Comparison of ENCODE assay signal across 17 cellular contexts in genomic region chr4:15495621-15496020, GRCh38. TPM values are rescaled to one million over a fixed set of nuclear protein-coding genes. Genes with fewer than 3 reads are reported as not detected.
A peak's percentile ranks its signal among the peaks of the same experiment; 100 is the strongest.
DNase-seq lines count a peak whose midpoint lies in the region; ATAC-seq and TF ChIP-seq lines count a peak whose summit lies in the region.
"Had no signal": no experiment of that assay in that cellular context is flagged by ENCODE, and none has a peak within 500 bp of the region (broad histone marks: within the 10 kb centered on the region; RNA-seq: fewer than 3 reads in every experiment).

No MANE protein-coding gene starts in this region.

- H3K27ac Mint-ChIP-seq in WTC11, result no peak overlapping the region
- H3K27ac Mint-ChIP-seq: CD14-positive monocyte, IgD-negative memory B cell had no signal

- H3K27me3 Mint-ChIP-seq in WTC11 (ENCODE audit: low read depth), result no peaks in the 10 kb centered on the region

- H3K36me3 ChIP-seq in SJCRH30, result no peaks in the 10 kb centered on the region

- H3K9me3 Mint-ChIP-seq in WTC11, result peaks cover 14% of the 10 kb centered on the region

- H3K36me3 Mint-ChIP-seq in WTC11, result peaks cover 16% of the 10 kb centered on the region
- H3K36me3 Mint-ChIP-seq: CD14-positive monocyte had no signal

- DNase-seq in NCI-H2171 treated with DMSO at 0.1 percent for 48 hours (lab: John Stamatoyannopoulos, UW), result peak; percentile 21
- DNase-seq in NCI-H2171 (lab: John Stamatoyannopoulos, UW), result no peak
- peak; percentile 27 for DNase-seq in MV-4-11 (lab: John Stamatoyannopoulos, UW)
- DNase-seq in SJCRH30, result peak; percentile 62 to 79
- DNase-seq in foreskin melanocyte, result peak; percentile 82
- DNase-seq in T1000 (lab: John Stamatoyannopoulos, UW), result no peak
- DNase-seq in DMS53 treated with DMSO at 0.1 percent for 48 hours (lab: John Stamatoyannopoulos, UW; ENCODE audit: unreplicated experiment), result no peak
- no peak for DNase-seq in WTC11 (ENCODE audit: low spot score)
- DNase-seq: DND-41, GF-D8, HCEC 1CT, NCI-H187 treated with DMSO at 0.1 percent for 48 hours, NCI-H524 treated with DMSO at 0.1 percent for 48 hours, PC-9, SHP77 treated with DMSO at 0.1 percent for 48 hours had no signal

- no peaks in the 10 kb centered on the region for H3K27me3 ChIP-seq in SJCRH30

- no peaks in the 10 kb centered on the region; the same call in 1 of the 2 replicates for H3K9me3 ChIP-seq in SJCRH30 (replicated peaks)

- H3K4me3 ChIP-seq in SJCRH30, result no peak overlapping the region
- H3K4me3 ChIP-seq: PC-9 had no signal

- peak overlapping the region; percentile 89 for H3K27ac ChIP-seq in SJCRH30
- H3K27ac ChIP-seq: PC-9 had no signal

- CTCF ChIA-PET in WTC11 (lab: Charles Lee), result no interaction called here

- ATAC-seq in WTC11, result no peak

- POLR2A ChIA-PET in WTC11 (lab: Charles Lee), result no interaction called here

- no peak for TF ChIP-seq CTCF in WTC11 (IDR thresholded peaks at IDR 0.05)

- no peak overlapping the region for H3K4me3 Mint-ChIP-seq in WTC11
- H3K4me3 Mint-ChIP-seq: CD14-positive monocyte, IgD-negative memory B cell had no signal

- peaks cover 8% of the 10 kb centered on the region for H3K4me1 Mint-ChIP-seq in WTC11

- H3K4me1 ChIP-seq in SJCRH30, result peaks cover 42% of the 10 kb centered on the region

TF ChIP-seq in WTC11, 78 proteins besides CTCF, POLR2A, EP300 and RAD21 (continues in another document):
- TF ChIP-seq E2F5 (CRISPR knock-in tag; IDR thresholded peaks at IDR 0.05) (no peak), PRDM15 (CRISPR knock-in tag; IDR thresholded peaks at IDR 0.05) (no peak), ZBTB21 (CRISPR knock-in tag; IDR thresholded peaks at IDR 0.05; ENCODE audit: borderline replicate concordance) (no peak), ATF6 (CRISPR knock-in tag; IDR thresholded peaks at IDR 0.05) (no peak), MLX (CRISPR knock-in tag; IDR thresholded peaks at IDR 0.05) (no peak), SP1 (CRISPR knock-in tag; conservative IDR thresholded peaks at IDR 0.05) (no peak), RELA (CRISPR knock-in tag; IDR thresholded peaks at IDR 0.05; ENCODE audit: borderline replicate concordance) (no peak), ZNF281 (CRISPR knock-in tag; IDR thresholded peaks at IDR 0.05) (no peak), ATF3 (CRISPR knock-in tag; conservative IDR thresholded peaks at IDR 0.05) (no peak)

RNA-seq across cellular contexts. Expression of gene CC2D2A, which starts 25.9 kb away (rescaled TPM):
- 9.0 and 10.1 TPM in 2 replicates for total RNA-seq in SJCRH30 (2014; rRNA removed; shearing (Covaris generic))
- 10.2 to 11.9 TPM (median 11.7 TPM) in 3 replicates for total RNA-seq in WTC11 (2021)

Comparison
In these comparisons a context has a peak if more than half of its experiments do, and no peak if none do; other contexts are left out.
1. DNase-seq: peak in NCI-H2171 treated with DMSO at 0.1 percent for 48 hours (single experiment), MV-4-11 (single experiment), SJCRH30 (2 of 2) and foreskin melanocyte (single experiment); none in NCI-H2171 (single experiment), T1000 (single experiment), DMS53 treated with DMSO at 0.1 percent for 48 hours (single experiment) and WTC11 (single experiment).